ENCODE assay signal across 8 cellular contexts in genomic region chr10:107409517-107409916, GRCh38.
DNase-seq lines count a peak whose midpoint lies in the region; ATAC-seq and TF ChIP-seq lines count a peak whose summit lies in the region.

No MANE protein-coding gene starts in this region.

- no peaks in the 10 kb centered on the region for H3K36me3 ChIP-seq in psoas muscle (ENCODE audit: insufficient read depth in 1 of 2, low read depth in 1 of 2)

- H3K9me3 ChIP-seq in psoas muscle = no peaks in the 10 kb centered on the region

- no peak overlapping the region for H3K27ac ChIP-seq in psoas muscle

- H3K4me3 ChIP-seq in psoas muscle = no peak overlapping the region

- peak; percentile 77 for ATAC-seq in GM19395 (IDR thresholded peaks at IDR 0.05; ENCODE audit: unreplicated experiment)
- no peak for ATAC-seq in psoas muscle
- ATAC-seq in GM21825 (IDR thresholded peaks at IDR 0.05; ENCODE audit: unreplicated experiment) = no peak

- intact Hi-C loops in head of caudate nucleus (cut with DNase I) = no loop called here
- intact Hi-C loops in psoas muscle (cut with DNase I) = no loop called here

- peak; percentile 66 for DNase-seq in Ammon's horn (ENCODE audit: low spot score)
- DNase-seq in NOMO-1 treated with DMSO at 0.1 percent for 48 hours (lab: John Stamatoyannopoulos, UW; ENCODE audit: unreplicated experiment) = peak; percentile 25
- peak in 25 of 42 donors; percentile 6 to 73 (median 36) for DNase-seq in head of caudate nucleus
- DNase-seq in psoas muscle = no peak
- no peak for DNase-seq in NCI-H187 (lab: John Stamatoyannopoulos, UW)
- DNase-seq in activated effector memory CD4-positive, alpha-beta T cell treated with anti-CD3 and anti-CD28 coated beads, Interleukin-2, amount 50 U/mL, for 16 hours = no peak

- no peaks in the 10 kb centered on the region for H3K4me1 ChIP-seq in psoas muscle

- no peaks in the 10 kb centered on the region for H3K27me3 ChIP-seq in psoas muscle (ENCODE audit: insufficient read depth in 3 of 3, low read length in 2 of 3)

- WGBS in psoas muscle, 3 donors = 57 to 63% (median 58%) methylated on average over 5 of the region's 5 CpGs

- TF ChIP-seq CTCF in psoas muscle (IDR thresholded peaks at IDR 0.05) = no peak

Comparison
In these comparisons a context has a peak if more than half of its experiments do, and no peak if none do; other contexts are left out.
1. DNase-seq: peak in Ammon's horn (single experiment), NOMO-1 treated with DMSO at 0.1 percent for 48 hours (single experiment) and head of caudate nucleus (25 of 42); none in psoas muscle (0 of 2), NCI-H187 (0 of 2) and activated effector memory CD4-positive, alpha-beta T cell treated with anti-CD3 and anti-CD28 coated beads, Interleukin-2, amount 50 U/mL, for 16 hours (single experiment).